ENCODE assay signal across 8 cellular contexts in the genomic region with DNA sequence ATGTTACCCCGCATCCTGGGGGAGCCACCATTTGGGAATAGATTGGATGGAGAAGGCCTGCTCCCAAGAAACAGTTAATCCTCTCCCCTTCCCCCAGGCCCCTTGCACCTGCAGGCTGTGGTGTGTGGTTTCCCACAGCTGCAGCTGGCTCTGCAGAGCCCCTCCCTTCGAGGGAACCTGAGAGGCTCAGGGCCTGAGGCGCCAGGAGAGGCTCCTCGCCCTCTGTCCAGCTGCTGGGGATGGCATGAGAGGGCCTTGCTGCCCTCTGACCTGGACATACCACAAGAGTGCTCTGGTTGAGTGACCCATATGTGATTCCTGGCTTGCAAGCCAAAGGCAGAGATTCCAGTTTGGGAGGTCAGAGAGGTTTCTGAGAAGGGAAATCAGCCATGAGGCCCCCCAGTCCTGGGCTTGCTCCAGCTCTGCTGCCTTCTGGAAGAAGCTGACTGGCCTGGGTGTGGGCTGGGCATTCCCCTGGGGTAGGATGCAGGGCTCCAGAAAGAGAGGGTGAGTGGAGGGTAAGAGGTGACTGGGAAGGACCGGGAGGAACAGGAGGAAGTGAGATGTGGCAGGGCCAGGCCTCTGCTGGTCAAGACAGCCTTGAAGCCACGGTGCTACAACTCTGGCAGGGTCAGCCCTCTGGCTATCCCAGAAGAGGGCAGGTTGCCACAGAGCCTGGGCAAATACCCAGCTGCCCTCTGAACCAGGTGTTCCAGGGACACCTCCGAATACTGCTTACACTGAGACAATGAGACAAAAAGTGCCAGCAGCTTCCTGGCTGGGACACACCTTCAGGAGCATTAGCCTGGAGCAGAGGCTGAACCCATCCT.
DNase-seq lines count a peak whose midpoint lies in the region; ATAC-seq lines count a peak whose summit lies in the region.

No MANE protein-coding gene starts in this region.

- DNase-seq in GDM1 (lab: John Stamatoyannopoulos, UW) (peak; percentile 16), RPMI8226 (peak; percentile 87), fibroblast of peridontal ligament (ENCODE audit: extremely low read depth) (peak; percentile 75), smooth muscle cell of the brain vasculature (ENCODE audit: low read depth, low spot score) (peak; percentile 31), pons (ENCODE audit: low spot score) (no peak), midbrain (lab: John Stamatoyannopoulos, UW) (no peak)

- ATAC-seq in GM19397 (IDR thresholded peaks at IDR 0.05; ENCODE audit: unreplicated experiment) (peak; percentile 78), HG03439 (IDR thresholded peaks at IDR 0.05; ENCODE audit: unreplicated experiment) (peak; percentile 66)

Comparison
In these comparisons a context has a peak if more than half of its experiments do, and no peak if none do; other contexts are left out.
1. DNase-seq: peak in GDM1 (single experiment), RPMI8226 (single experiment), fibroblast of peridontal ligament (single experiment) and smooth muscle cell of the brain vasculature (single experiment); none in pons (single experiment) and midbrain (single experiment).